In the genomic region with DNA sequence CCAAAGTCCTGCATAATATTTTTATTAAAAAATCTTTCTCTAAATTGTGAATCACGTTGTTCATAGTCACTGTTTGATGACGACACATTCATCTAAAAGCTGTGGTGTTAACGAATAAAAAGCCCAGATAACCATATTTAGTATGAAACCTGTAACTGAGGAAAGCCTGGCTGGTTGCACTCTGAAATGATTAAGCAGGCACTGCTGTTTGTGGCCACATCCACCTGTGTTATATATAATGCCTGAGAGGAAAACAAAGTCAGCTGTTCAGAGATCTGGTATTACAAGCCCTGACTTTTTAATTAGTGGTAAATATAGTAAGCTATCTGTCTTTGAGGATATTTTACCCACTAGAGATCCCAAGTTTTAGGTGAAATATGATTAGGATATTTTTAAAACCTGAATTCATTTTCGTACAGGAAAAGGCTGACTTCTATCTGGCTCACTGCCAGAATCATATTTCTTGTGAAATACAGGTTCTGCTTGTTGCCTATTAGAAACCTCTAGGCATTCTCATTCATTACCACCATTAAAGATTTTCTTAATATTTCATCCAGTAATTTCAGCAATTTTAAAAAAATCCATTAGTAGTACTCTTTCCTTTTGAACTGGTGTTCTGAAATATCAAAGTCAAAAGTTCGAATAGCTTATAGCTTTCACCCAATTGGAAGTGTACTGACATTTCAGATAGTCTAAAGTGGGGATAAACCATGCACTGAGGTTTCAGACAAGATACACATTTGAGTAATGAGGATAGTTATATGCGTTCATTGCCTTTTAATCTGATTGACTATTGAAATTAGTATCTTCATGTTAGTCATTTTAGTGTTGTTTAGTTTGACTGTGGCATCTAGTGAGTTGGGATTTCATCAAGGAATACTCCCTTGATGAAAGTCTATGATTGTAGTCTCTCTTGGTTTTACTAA, we compare ENCODE assay signal across 9 cellular contexts.
DNase-seq lines count a peak whose midpoint lies in the region; ATAC-seq and TF ChIP-seq lines count a peak whose summit lies in the region.
"Had no signal": no experiment of that assay in that cellular context is flagged by ENCODE, and none has a peak within 500 bp of the region (broad histone marks: within the 10 kb centered on the region; RNA-seq: fewer than 3 reads in every experiment).

No MANE protein-coding gene starts in this region.

- peak; percentile 24 for DNase-seq in HCEC 1CT
- peak; percentile 13 for DNase-seq in kidney tubule cell (ENCODE audit: low spot score)
- DNase-seq in Karpas-422: no peak
- DNase-seq in nucleus accumbens (lab: John Stamatoyannopoulos, UW): no peak
- no peak for DNase-seq in lower leg skin (ENCODE audit: low spot score in 2 of 2)
- DNase-seq in endodermal cell: no peak
- DNase-seq: right lobe of liver had no signal

- H3K9ac ChIP-seq in KMS-11: peak overlapping the region; percentile 43; the same call in 1 of the 2 replicates
- H3K9ac ChIP-seq in Karpas-422 (ENCODE audit: low read length): no peak overlapping the region
- H3K9ac ChIP-seq in endodermal cell (ENCODE audit: extremely low read depth, low read length, poor library complexity, severe bottlenecking): no peak overlapping the region

- peaks cover 11% of the 10 kb centered on the region for H3K36me3 Mint-ChIP-seq in endodermal cell (ENCODE audit: low read depth)

- intact Hi-C loops in lower leg skin (cut with DNase I; ENCODE audit: low total_unique reads): no loop called here

- H3K9me3 ChIP-seq in Karpas-422 (ENCODE audit: low read length) (no peaks in the 10 kb centered on the region), endodermal cell (ENCODE audit: control insufficient read depth, low read length) (no peaks in the 10 kb centered on the region)

- H3K9me2 ChIP-seq in Karpas-422 (replicated peaks; ENCODE audit: insufficient read depth, low read length): no peaks in the 10 kb centered on the region

- peaks cover 6% of the 10 kb centered on the region for H3K9me3 Mint-ChIP-seq in endodermal cell

- H3K36me3 ChIP-seq in KMS-11 (ENCODE audit: insufficient read depth) (no peaks in the 10 kb centered on the region), Karpas-422 (ENCODE audit: insufficient read depth, low read length) (no peaks in the 10 kb centered on the region), endodermal cell (ENCODE audit: control insufficient read depth, insufficient read depth, low read length) (no peaks in the 10 kb centered on the region)
- H3K36me3 ChIP-seq: right lobe of liver had no signal

- H3K27ac Mint-ChIP-seq in endodermal cell: no peak overlapping the region

- H3K27me3 ChIP-seq in KMS-11 (ENCODE audit: insufficient read depth, low read depth) (no peaks in the 10 kb centered on the region), Karpas-422 (ENCODE audit: low read length) (no peaks in the 10 kb centered on the region), endodermal cell (ENCODE audit: control insufficient read depth, insufficient read depth, low read length, poor library complexity, severe bottlenecking) (no peaks in the 10 kb centered on the region)
- H3K27me3 ChIP-seq: right lobe of liver had no signal

- peak overlapping the region; percentile 90 for H3K27ac ChIP-seq in KMS-11
- no peak overlapping the region for H3K27ac ChIP-seq in Karpas-422 (ENCODE audit: low read length)
- no peak overlapping the region for H3K27ac ChIP-seq in endodermal cell (ENCODE audit: low read depth, low read length)
- H3K27ac ChIP-seq: right lobe of liver had no signal

- peaks cover 24% of the 10 kb centered on the region for H3K4me1 ChIP-seq in KMS-11 (ENCODE audit: low read depth, poor library complexity, severe bottlenecking)
- H3K4me1 ChIP-seq in Karpas-422 (ENCODE audit: low read length): no peaks in the 10 kb centered on the region
- no peaks in the 10 kb centered on the region for H3K4me1 ChIP-seq in endodermal cell (ENCODE audit: control insufficient read depth, insufficient read depth, low read length)
- H3K4me1 ChIP-seq: right lobe of liver had no signal

- no peak for TF ChIP-seq POLR2A in lower leg skin (IDR thresholded peaks at IDR 0.05)

- no peak for TF ChIP-seq CTCF in KMS-11 (conservative IDR thresholded peaks at IDR 0.05; ENCODE audit: low read depth, low read length)
- no peak for TF ChIP-seq CTCF in lower leg skin (IDR thresholded peaks at IDR 0.05)
- TF ChIP-seq CTCF in endodermal cell (conservative IDR thresholded peaks at IDR 0.05): no peak

- H2AFZ ChIP-seq in KMS-11 (ENCODE audit: low read depth) (peak overlapping the region; percentile 6; the same call in 1 of the 2 replicates), Karpas-422 (ENCODE audit: low read length) (no peak overlapping the region)

- no peaks in the 10 kb centered on the region for H3K79me2 ChIP-seq in KMS-11 (ENCODE audit: insufficient read depth, low read depth)
- no peaks in the 10 kb centered on the region for H3K79me2 ChIP-seq in Karpas-422 (ENCODE audit: low read length)

- 54 to 56% methylated on average over 6 of the region's 6 CpGs for WGBS in lower leg skin, 2 donors
- WGBS in endodermal cell (ENCODE audit: insufficient coverage in 1 of 2, insufficient read length in 1 of 2), 2 experiments: 88 to 97% methylated on average over 4 to 6 of the region's 6 CpGs

- no peak overlapping the region for H3K4me3 Mint-ChIP-seq in endodermal cell

- peak overlapping the region; percentile 43 for H3K4me2 ChIP-seq in KMS-11
- H3K4me2 ChIP-seq in Karpas-422 (ENCODE audit: low read depth, low read length, poor library complexity, severe bottlenecking): no peak overlapping the region

- H3K27me3 Mint-ChIP-seq in endodermal cell (ENCODE audit: insufficient read depth): no peaks in the 10 kb centered on the region

- no peak overlapping the region for H3K4me3 ChIP-seq in KMS-11 (IDR thresholded peaks at IDR 0.05; ENCODE audit: insufficient read depth, low read depth, low read length)
- no peak overlapping the region for H3K4me3 ChIP-seq in Karpas-422 (ENCODE audit: low read length)
- H3K4me3 ChIP-seq in lower leg skin (ENCODE audit: low read depth, poor library complexity, severe bottlenecking): no peak overlapping the region
- H3K4me3 ChIP-seq in endodermal cell (ENCODE audit: low read length): no peak overlapping the region
- H3K4me3 ChIP-seq: right lobe of liver had no signal

- no peaks in the 10 kb centered on the region for H4K20me1 ChIP-seq in KMS-11 (ENCODE audit: insufficient read depth)
- no peaks in the 10 kb centered on the region for H4K20me1 ChIP-seq in Karpas-422 (ENCODE audit: insufficient read depth, low read depth, low read length)

- ATAC-seq in GM18870 (IDR thresholded peaks at IDR 0.05; ENCODE audit: unreplicated experiment): peak; percentile 97
- ATAC-seq: right lobe of liver had no signal

- peaks cover 12% of the 10 kb centered on the region for H3K4me1 Mint-ChIP-seq in endodermal cell

Comparison
In these comparisons a context has a peak if more than half of its experiments do, and no peak if none do; other contexts are left out.
1. DNase-seq: peak in HCEC 1CT (single experiment) and kidney tubule cell (single experiment); none in Karpas-422 (single experiment), nucleus accumbens (0 of 56), lower leg skin (0 of 2) and endodermal cell (single experiment).